20 cellular contexts compared by ENCODE assay signal in the genomic region with DNA sequence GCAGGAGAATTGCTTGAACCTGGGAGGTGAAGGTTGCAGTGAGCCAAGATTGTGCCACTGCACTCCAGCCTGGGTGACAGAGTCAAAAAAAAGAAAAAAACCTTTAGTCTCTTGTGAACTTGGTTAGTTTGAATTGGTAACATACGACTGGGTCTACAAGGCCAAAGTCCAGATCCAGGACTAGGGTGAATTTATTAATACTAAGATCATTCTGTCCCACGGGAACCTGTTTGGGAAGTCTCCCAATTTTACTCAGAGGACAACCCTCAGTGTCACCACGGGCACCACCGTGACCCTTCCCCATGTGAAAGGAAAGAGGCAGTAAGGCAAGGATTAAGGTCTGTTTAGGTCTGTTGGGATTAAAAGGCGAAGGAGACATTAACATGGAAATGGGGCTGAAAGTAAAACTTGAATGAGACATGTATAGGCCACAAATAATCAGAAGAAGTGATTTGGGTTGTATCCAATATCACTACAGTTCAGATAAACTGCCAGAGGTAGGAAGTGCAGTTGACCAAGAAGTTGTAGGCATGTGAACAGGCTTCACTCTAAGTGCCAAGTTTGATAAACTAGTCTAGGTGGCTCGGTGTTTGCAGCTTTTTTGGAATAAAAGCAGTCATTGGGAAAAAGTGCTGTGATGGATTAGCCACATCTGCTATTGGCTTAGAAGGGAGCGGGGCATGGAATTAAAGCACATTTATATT. TPM values are rescaled to one million over a fixed set of nuclear protein-coding genes. Genes with fewer than 3 reads are reported as not detected.
DNase-seq lines count a peak whose midpoint lies in the region; ATAC-seq, FAIRE-seq and TF ChIP-seq lines count a peak whose summit lies in the region.
"Had no signal": no experiment of that assay in that cellular context is flagged by ENCODE, and none has a peak within 500 bp of the region (broad histone marks: within the 10 kb centered on the region; RNA-seq: fewer than 3 reads in every experiment).

No MANE protein-coding gene starts in this region.

- no peaks in the 10 kb centered on the region for H4K20me1 ChIP-seq in GM23338 (replicated peaks; ENCODE audit: insufficient read depth)
- no peaks in the 10 kb centered on the region for H4K20me1 ChIP-seq in endothelial cell of umbilical vein (replicated peaks; ENCODE audit: control insufficient read depth, extremely low read depth, insufficient read depth, low read length)
- H4K20me1 ChIP-seq: BLaER1 had no signal

- no peak for FAIRE-seq in endothelial cell of umbilical vein (lab: Jason Lieb, UNC)
- FAIRE-seq: G401.6 had no signal

- H3F3A ChIP-seq in GM23338 (replicated peaks; ENCODE audit: low read depth) = no peaks in the 10 kb centered on the region

- POLR2A ChIA-PET in endothelial cell of umbilical vein (lab: Charles Lee) = no interaction called here

- no peaks in the 10 kb centered on the region for H3K9me3 ChIP-seq in endothelial cell of umbilical vein (replicated peaks; ENCODE audit: control insufficient read depth, insufficient read depth, low read length)
- H3K9me3 ChIP-seq: BLaER1, SJSA1 had no signal

- TF ChIP-seq CTCF in GM23338 (conservative IDR thresholded peaks at IDR 0.05; ENCODE audit: low read depth in 2 of 2) (no peak), endothelial cell of umbilical vein (IDR thresholded peaks at IDR 0.05; ENCODE audit: extremely low read depth in 1 of 2, insufficient read depth in 1 of 2, low read depth in 1 of 2, low read length in 2 of 2) (no peak), osteocyte (IDR thresholded peaks at IDR 0.05) (no peak)

- H3K27ac Mint-ChIP-seq in GM23338 = no peak overlapping the region
- peak overlapping the region; percentile 90 for H3K27ac Mint-ChIP-seq in osteocyte (ENCODE audit: unreplicated experiment)
- H3K27ac Mint-ChIP-seq: CD8-positive, alpha-beta T cell; IgD-negative memory B cell had no signal

- H3K36me3 Mint-ChIP-seq in GM23338 (ENCODE audit: low read depth) (no peaks in the 10 kb centered on the region), osteocyte (ENCODE audit: unreplicated experiment) (peaks cover 57% of the 10 kb centered on the region)
- H3K36me3 Mint-ChIP-seq: CD8-positive, alpha-beta T cell had no signal

- H3K79me2 ChIP-seq in GM23338 (replicated peaks; ENCODE audit: insufficient read depth) (no peaks in the 10 kb centered on the region), endothelial cell of umbilical vein (ENCODE audit: control insufficient read depth, insufficient read depth, low read length) (peaks cover 59% of the 10 kb centered on the region)

- no peak overlapping the region for H3K4me2 ChIP-seq in GM23338
- H3K4me2 ChIP-seq in endothelial cell of umbilical vein (ENCODE audit: insufficient read depth, low read length) = no peak overlapping the region
- H3K4me2 ChIP-seq: BLaER1 had no signal

- DNase-seq in GM23338 (ENCODE audit: low spot score) = no peak
- peak; percentile 0 for DNase-seq in HT-29 (ENCODE audit: low spot score)
- no peak for DNase-seq in endothelial cell of umbilical vein (ENCODE audit: low read depth, low spot score)
- no peak for DNase-seq in osteocyte (ENCODE audit: extremely low spot score, unreplicated experiment)
- no peak for DNase-seq in NCI-H128 (lab: John Stamatoyannopoulos, UW; ENCODE audit: unreplicated experiment)
- no peak for DNase-seq in activated T-cell treated with anti-CD3 and anti-CD28 coated beads, Interleukin-2, amount 50 U/mL, for 48 hours
- DNase-seq in NCI-H1694 treated with DMSO at 0.1 percent for 48 hours (lab: John Stamatoyannopoulos, UW) = no peak
- DNase-seq in AG08395 (ENCODE audit: low spot score) = no peak
- DNase-seq: CD8-positive, alpha-beta T cell; DND-41; GOT3; NCI-H1105 treated with DMSO at 0.1 percent for 48 hours; NCI-H2029 treated with DMSO at 0.1 percent for 48 hours; NCI-H2171 treated with DMSO at 0.1 percent for 48 hours; NCI-H748 treated with DMSO at 0.1 percent for 48 hours; OCI-M1 had no signal

- H3K36me3 ChIP-seq in GM23338 (ENCODE audit: insufficient read depth) = no peaks in the 10 kb centered on the region
- H3K36me3 ChIP-seq in endothelial cell of umbilical vein (ENCODE audit: control insufficient read depth in 2 of 2, extremely low read depth in 1 of 2, insufficient read depth in 2 of 2, low read length in 2 of 2) = peaks cover 16 to 35% of the 10 kb centered on the region in 2 experiments
- H3K36me3 ChIP-seq: BLaER1 had no signal

- H3K9ac ChIP-seq in endothelial cell of umbilical vein (replicated peaks; ENCODE audit: extremely low read depth, insufficient read depth, low read length) = no peak overlapping the region
- H3K9ac ChIP-seq: BLaER1 had no signal

- H3K4me3 ChIP-seq in GM23338 (no peak overlapping the region), endothelial cell of umbilical vein (replicated peaks in 1 of 3; ENCODE audit: insufficient read depth in 1 of 3, low read depth in 1 of 3, low read length in 3 of 3) (no peak overlapping the region)
- H3K4me3 ChIP-seq: BLaER1, SJSA1 had no signal

- peaks cover 5% of the 10 kb centered on the region; the same call in 1 of the 2 replicates for H3K4me1 ChIP-seq in GM23338 (ENCODE audit: insufficient read depth)
- H3K4me1 ChIP-seq in endothelial cell of umbilical vein (ENCODE audit: control insufficient read depth, extremely low read depth, insufficient read depth, low read length) = peaks cover 2% of the 10 kb centered on the region
- H3K4me1 ChIP-seq: BLaER1 had no signal

- no peak overlapping the region for H3K4me3 Mint-ChIP-seq in GM23338
- no peak overlapping the region for H3K4me3 Mint-ChIP-seq in osteocyte (ENCODE audit: unreplicated experiment)
- H3K4me3 Mint-ChIP-seq: CD8-positive, alpha-beta T cell; IgD-negative memory B cell had no signal

- H3K27me3 ChIP-seq in GM23338 (ENCODE audit: insufficient read depth) = no peaks in the 10 kb centered on the region
- H3K27me3 ChIP-seq in endothelial cell of umbilical vein (ENCODE audit: control insufficient read depth in 2 of 2, insufficient read depth in 2 of 2, low read length in 2 of 2) = no peaks in the 10 kb centered on the region
- H3K27me3 ChIP-seq: BLaER1, SJSA1 had no signal

- CTCF ChIA-PET in endothelial cell of umbilical vein (lab: Charles Lee) = no interaction called here

- no peak overlapping the region for H3K27ac ChIP-seq in GM23338 (ENCODE audit: low read depth)
- no peak overlapping the region for H3K27ac ChIP-seq in endothelial cell of umbilical vein (ENCODE audit: insufficient read depth, low read depth, low read length)
- H3K27ac ChIP-seq: BLaER1, SJSA1 had no signal

- no peak for TF ChIP-seq POLR2A in endothelial cell of umbilical vein (IDR thresholded peaks at IDR 0.05; ENCODE audit: low read depth, low read length)

- no peak for ATAC-seq in GM23338
- ATAC-seq: CD8-positive, alpha-beta T cell had no signal

- no peaks in the 10 kb centered on the region for H3K9me1 ChIP-seq in endothelial cell of umbilical vein (replicated peaks; ENCODE audit: control insufficient read depth, extremely low read depth, insufficient read depth, low read length)

- H3K27me3 Mint-ChIP-seq in GM23338 (ENCODE audit: insufficient read depth, low read depth, poor library complexity) = peaks cover 9% of the 10 kb centered on the region
- no peaks in the 10 kb centered on the region for H3K27me3 Mint-ChIP-seq in osteocyte (ENCODE audit: unreplicated experiment)
- H3K27me3 Mint-ChIP-seq: IgD-negative memory B cell had no signal

- no peaks in the 10 kb centered on the region for H3K9me2 ChIP-seq in GM23338 (ENCODE audit: insufficient read depth)

- peaks cover 6% of the 10 kb centered on the region for H3K4me1 Mint-ChIP-seq in GM23338
- H3K4me1 Mint-ChIP-seq in osteocyte (ENCODE audit: unreplicated experiment) = peaks cover 33% of the 10 kb centered on the region

- intact Hi-C loops in endothelial cell of umbilical vein (cut with micrococcal nuclease) = no loop called here

- dilution Hi-C loops in endothelial cell of umbilical vein (cut with MboI; ENCODE audit: extremely low pct_ligation_motif_present, low sequenced_read_pairs) = no loop called here

- H2AFZ ChIP-seq in GM23338 (peak overlapping the region; percentile 59), endothelial cell of umbilical vein (ENCODE audit: low read depth, low read length) (no peak overlapping the region)

- TSS peak; percentile 1 for BruUV-seq in endothelial cell of umbilical vein (replicated peaks; lab: Mats Ljungman, UMichigan)

- no peaks in the 10 kb centered on the region for H3K9me3 Mint-ChIP-seq in GM23338
- no peaks in the 10 kb centered on the region for H3K9me3 Mint-ChIP-seq in osteocyte (ENCODE audit: unreplicated experiment)
- H3K9me3 Mint-ChIP-seq: CD8-positive, alpha-beta T cell; IgD-negative memory B cell had no signal

TF ChIP-seq in GM23338, 12 proteins besides CTCF, POLR2A, EP300 and RAD21 (continues in another document):
- TF ChIP-seq NANOG (IDR thresholded peaks at IDR 0.05; ENCODE audit: borderline replicate concordance) = no peak

RNA-seq across cellular contexts. Expression of a gene that starts 30.7 kb away (rescaled TPM):
- 0.54 and 1.4 TPM in 2 replicates for total RNA-seq in GM23338 (2014; rRNA removed; shearing (Covaris generic))
- polyA plus RNA-seq in GM23338 (2016; fragmentation: Nextera tagmentation; extraction: Ambion mirVana) (0.45 and 0.82 TPM in 2 replicates), endothelial cell of umbilical vein (66.6 and 98.4 TPM in 2 replicates)
- total RNA-seq in HT-29 (2014; rRNA removed; shearing (Covaris generic)) = 16.1 and 19.2 TPM in 2 replicates
- total RNA-seq in endothelial cell of umbilical vein (342 and 379 TPM in 2 replicates), osteocyte (470 and 517 TPM in 2 replicates)
- 135 and 154 TPM in 2 replicates for polyA plus RNA-seq in endothelial cell of umbilical vein (2011; cell fraction: cytosol; rRNA removed)
- 255 and 311 TPM in 2 replicates for polyA plus RNA-seq in endothelial cell of umbilical vein (2011; cell fraction: nucleus; rRNA removed)
- polyA plus RNA-seq in endothelial cell of umbilical vein (2012) = 238 and 280 TPM in 2 replicates
- polyA minus RNA-seq in endothelial cell of umbilical vein = 161 and 175 TPM in 2 replicates
- 34.8 TPM for polyA minus RNA-seq in endothelial cell of umbilical vein (2011; cell fraction: cytosol; rRNA and poly(A)+ RNA removed)
- 214 and 240 TPM in 2 replicates for polyA minus RNA-seq in endothelial cell of umbilical vein (2011; cell fraction: nucleus; rRNA and poly(A)+ RNA removed)
- total RNA-seq: CD8-positive, alpha-beta T cell had no signal
- polyA plus RNA-seq: IgD-negative memory B cell had no signal

RNA-seq across cellular contexts. Expression of a gene that starts 45.0 kb away (rescaled TPM):
- 15.0 and 22.4 TPM in 2 replicates for total RNA-seq in GM23338 (2014; rRNA removed; shearing (Covaris generic))
- 12.4 and 13.2 TPM in 2 replicates for polyA plus RNA-seq in GM23338 (2016; fragmentation: Nextera tagmentation; extraction: Ambion mirVana)
- total RNA-seq in HT-29 (2014; rRNA removed; shearing (Covaris generic)) = 38.1 and 42.0 TPM in 2 replicates
- total RNA-seq in endothelial cell of umbilical vein = 58.9 and 63.0 TPM in 2 replicates
- 13.8 and 17.4 TPM in 2 replicates for polyA plus RNA-seq in endothelial cell of umbilical vein
- polyA plus RNA-seq in endothelial cell of umbilical vein (2011; cell fraction: cytosol; rRNA removed) = 32.1 and 33.5 TPM in 2 replicates
- 17.7 and 25.4 TPM in 2 replicates for polyA plus RNA-seq in endothelial cell of umbilical vein (2011; cell fraction: nucleus; rRNA removed)
- 25.8 and 64.9 TPM in 2 replicates for polyA plus RNA-seq in endothelial cell of umbilical vein (2012)
- polyA minus RNA-seq in endothelial cell of umbilical vein = 11.5 and 13.4 TPM in 2 replicates
- 25.9 TPM for polyA minus RNA-seq in endothelial cell of umbilical vein (2011; cell fraction: cytosol; rRNA and poly(A)+ RNA removed)
- 7.3 and 12.3 TPM in 2 replicates for polyA minus RNA-seq in endothelial cell of umbilical vein (2011; cell fraction: nucleus; rRNA and poly(A)+ RNA removed)
- 8.6 and 9.5 TPM in 2 replicates for total RNA-seq in osteocyte

Comparison
In these comparisons a context has a peak if more than half of its experiments do, and no peak if none do; other contexts are left out.
1. RNA of a gene that starts 30.7 kb away (total RNA-seq): 470 to 517 TPM in osteocyte and 342 to 379 TPM in endothelial cell of umbilical vein; 16.1 to 19.2 TPM in HT-29 and 0.54 to 1.4 TPM in GM23338; every median in the first group is over 10 times any median in the second.